In genomic region chr6:125287718-125288117, GRCh38 we compare ENCODE assay signal across 22 cellular contexts.
"Had no signal": no experiment of that assay in that cellular context is flagged by ENCODE, and none has a peak within 500 bp of the region (broad histone marks: within the 10 kb centered on the region; RNA-seq: fewer than 3 reads in every experiment).

No MANE protein-coding gene starts in this region.

- H3K36me3 ChIP-seq: prostate gland had no signal

- H2AFZ ChIP-seq: parathyroid adenoma had no signal

- H3K4me3 ChIP-seq: prostate gland, spleen, testis, tibial nerve, upper lobe of right lung, vagina had no signal

- H3K4me3 Mint-ChIP-seq: dendritic cell treated with granulocyte-macrophage colony-stimulating factor and Interleukin-4, amounts not matched to agents 40 ng/mL and 50 ng/mL, for 4 days; effector memory CD8-positive, alpha-beta T cell; mesothelial cell of epicardium; nephron; stimulated activated naive B cell treated with anti-CD40 and anti-IgM and Interleukin-4, amounts not matched to agents 10 μg/mL and 1 μg/mL and 100 μg/mL, for 72 hours; stimulated activated naive CD8-positive, alpha-beta T cell treated with anti-CD3 and anti-CD28 coated beads, Interleukin-15, amount 100 ng/mL, for 72 hours had no signal

- ATAC-seq: effector memory CD8-positive, alpha-beta T cell; foreskin keratinocyte; left lobe of liver; sciatic nerve; stimulated activated naive B cell treated with anti-CD40 and anti-IgM and Interleukin-4, amounts not matched to agents 10 μg/mL and 1 μg/mL and 100 μg/mL, for 72 hours; stimulated activated naive CD8-positive, alpha-beta T cell treated with anti-CD3 and anti-CD28 coated beads, Interleukin-15, amount 100 ng/mL, for 72 hours; upper lobe of right lung had no signal

- H3K9ac ChIP-seq: parathyroid adenoma had no signal

- H3K4me1 Mint-ChIP-seq: nephron had no signal

- H3K27ac Mint-ChIP-seq: dendritic cell treated with granulocyte-macrophage colony-stimulating factor and Interleukin-4, amounts not matched to agents 40 ng/mL and 50 ng/mL, for 4 days; mesothelial cell of epicardium; nephron; stimulated activated naive B cell treated with anti-CD40 and anti-IgM and Interleukin-4, amounts not matched to agents 10 μg/mL and 1 μg/mL and 100 μg/mL, for 72 hours had no signal

- FAIRE-seq: colon had no signal

- H3K27ac ChIP-seq: foreskin keratinocyte, parathyroid adenoma, prostate gland, spleen, testis, tibial nerve, upper lobe of right lung, vagina had no signal

- H3K27me3 Mint-ChIP-seq: dendritic cell treated with granulocyte-macrophage colony-stimulating factor and Interleukin-4, amounts not matched to agents 40 ng/mL and 50 ng/mL, for 4 days; effector memory CD8-positive, alpha-beta T cell; stimulated activated naive B cell treated with anti-CD40 and anti-IgM and Interleukin-4, amounts not matched to agents 10 μg/mL and 1 μg/mL and 100 μg/mL, for 72 hours; stimulated activated naive CD8-positive, alpha-beta T cell treated with anti-CD3 and anti-CD28 coated beads, Interleukin-15, amount 100 ng/mL, for 72 hours had no signal

- H3K27me3 ChIP-seq: foreskin keratinocyte, spleen, testis, tibial nerve, upper lobe of right lung, vagina had no signal

- H3K4me1 ChIP-seq: foreskin keratinocyte, parathyroid adenoma, prostate gland, spleen, testis, tibial nerve, upper lobe of right lung, vagina had no signal

- DNase-seq: effector memory CD8-positive, alpha-beta T cell; foreskin keratinocyte; islet precursor cell; retina; spleen; stimulated activated CD4-positive, alpha-beta T cell treated with anti-CD3 and anti-CD28 coated beads, Interleukin-15, amount 100 ng/mL, for 24 hours; stimulated activated CD4-positive, alpha-beta T cell treated with anti-CD3 and anti-CD28 coated beads, Interleukin-1b, Interleukin-23, amount 100 ng/mL, for 48 hours; stimulated activated CD4-positive, alpha-beta T cell treated with anti-CD3 and anti-CD28 coated beads, Interleukin-4, amount 100 ng/mL, for 4 hours; stimulated activated naive B cell treated with anti-CD40 and anti-IgM and Interleukin-4, amounts not matched to agents 10 μg/mL and 1 μg/mL and 100 μg/mL, for 72 hours; stimulated activated naive CD8-positive, alpha-beta T cell treated with anti-CD3 and anti-CD28 coated beads, Interleukin-15, amount 100 ng/mL, for 72 hours; testis; upper lobe of right lung had no signal

- H3K9me3 ChIP-seq: prostate gland, testis, vagina had no signal
